Comparison of ENCODE assay signal across 8 cellular contexts in genomic region chr6:11374036-11375010, GRCh38.
DNase-seq lines count a peak whose midpoint lies in the region; ATAC-seq and TF ChIP-seq lines count a peak whose summit lies in the region.

No MANE protein-coding gene starts in this region.

- intact Hi-C loops in tibial artery (cut with DNase I; ENCODE audit: low total_unique reads), result no loop called here

- H3K4me3 Mint-ChIP-seq in CD8-positive, alpha-beta memory T cell, result peak overlapping the region in 2 of 7 donors; percentile 2 to 32
- peak overlapping the region; percentile 59 for H3K4me3 Mint-ChIP-seq in activated naive CD8-positive, alpha-beta T cell treated with anti-CD3 and anti-CD28 coated beads, Interleukin-2, amount 50 U/mL, for 24 hours
- no peak overlapping the region for H3K4me3 Mint-ChIP-seq in type B pancreatic cell

- peaks cover 28 to 56% (median 32%) of the 10 kb centered on the region in 3 donors for H3K36me3 Mint-ChIP-seq in CD8-positive, alpha-beta memory T cell
- peaks cover 53% of the 10 kb centered on the region for H3K36me3 Mint-ChIP-seq in activated naive CD8-positive, alpha-beta T cell treated with anti-CD3 and anti-CD28 coated beads, Interleukin-2, amount 50 U/mL, for 24 hours (ENCODE audit: low read depth)
- H3K36me3 Mint-ChIP-seq in type B pancreatic cell, result no peaks in the 10 kb centered on the region

- H3K9me3 Mint-ChIP-seq in CD8-positive, alpha-beta memory T cell, result peaks cover 0 to 8% (median 0%) of the 10 kb centered on the region in 5 donors
- no peaks in the 10 kb centered on the region for H3K9me3 Mint-ChIP-seq in activated naive CD8-positive, alpha-beta T cell treated with anti-CD3 and anti-CD28 coated beads, Interleukin-2, amount 50 U/mL, for 24 hours
- peaks cover 4% of the 10 kb centered on the region for H3K9me3 Mint-ChIP-seq in type B pancreatic cell

- POLR2A ChIA-PET in CD8-positive, alpha-beta memory T cell (lab: Charles Lee), result no interaction called here

- DNase-seq in CD8-positive, alpha-beta memory T cell, result no peak
- peak; percentile 42 for DNase-seq in activated naive CD8-positive, alpha-beta T cell treated with anti-CD3 and anti-CD28 coated beads, Interleukin-2, amount 50 U/mL, for 24 hours
- DNase-seq in type B pancreatic cell (ENCODE audit: extremely low spot score, unreplicated experiment), result no peak
- DNase-seq in NCI-H82 (lab: John Stamatoyannopoulos, UW), result no peak
- DNase-seq in DMS79 treated with DMSO at 0.1 percent for 48 hours (lab: John Stamatoyannopoulos, UW), result no peak
- no peak for DNase-seq in tibial artery

- H3K4me1 ChIP-seq in CD8-positive, alpha-beta memory T cell (ENCODE audit: insufficient read depth, low read length), result peaks cover 23% of the 10 kb centered on the region
- no peaks in the 10 kb centered on the region for H3K4me1 ChIP-seq in tibial artery

- no peaks in the 10 kb centered on the region for H3K36me3 ChIP-seq in CD8-positive, alpha-beta memory T cell (ENCODE audit: insufficient read depth, low read length)
- H3K36me3 ChIP-seq in tibial artery, result no peaks in the 10 kb centered on the region

- no peak for TF ChIP-seq CTCF in type B pancreatic cell (conservative IDR thresholded peaks at IDR 0.05)
- TF ChIP-seq CTCF in tibial artery (IDR thresholded peaks at IDR 0.05), result no peak

- no peaks in the 10 kb centered on the region for H3K27me3 ChIP-seq in CD8-positive, alpha-beta memory T cell (ENCODE audit: insufficient read depth, low read length, poor library complexity, severe bottlenecking)
- no peaks in the 10 kb centered on the region for H3K27me3 ChIP-seq in tibial artery

- no peak overlapping the region for H3K27ac ChIP-seq in CD8-positive, alpha-beta memory T cell (ENCODE audit: low read depth, low read length)
- H3K27ac ChIP-seq in tibial artery, result no peak overlapping the region

- no peak overlapping the region for H3K4me3 ChIP-seq in CD8-positive, alpha-beta memory T cell (ENCODE audit: low read length)
- H3K4me3 ChIP-seq in tibial artery, result no peak overlapping the region

- CTCF ChIA-PET in CD8-positive, alpha-beta memory T cell (lab: Charles Lee), result no interaction called here

- H3K27me3 Mint-ChIP-seq in CD8-positive, alpha-beta memory T cell, result no peaks in the 10 kb centered on the region
- H3K27me3 Mint-ChIP-seq in activated naive CD8-positive, alpha-beta T cell treated with anti-CD3 and anti-CD28 coated beads, Interleukin-2, amount 50 U/mL, for 24 hours, result no peaks in the 10 kb centered on the region
- H3K27me3 Mint-ChIP-seq in type B pancreatic cell, result no peaks in the 10 kb centered on the region

- H3K4me1 Mint-ChIP-seq in CD8-positive, alpha-beta memory T cell, result peaks cover 56 to 87% (median 76%) of the 10 kb centered on the region in 3 donors
- H3K4me1 Mint-ChIP-seq in activated naive CD8-positive, alpha-beta T cell treated with anti-CD3 and anti-CD28 coated beads, Interleukin-2, amount 50 U/mL, for 24 hours, result peaks cover 74% of the 10 kb centered on the region
- peaks cover 7% of the 10 kb centered on the region for H3K4me1 Mint-ChIP-seq in type B pancreatic cell (ENCODE audit: unreplicated experiment)

- ATAC-seq in GM19397 (IDR thresholded peaks at IDR 0.05; ENCODE audit: unreplicated experiment) (peak; percentile 89), HG03378 (IDR thresholded peaks at IDR 0.05; ENCODE audit: unreplicated experiment) (peak; percentile 96)
- ATAC-seq in activated naive CD8-positive, alpha-beta T cell treated with anti-CD3 and anti-CD28 coated beads, Interleukin-2, amount 50 U/mL, for 24 hours, result peak; percentile 94

- H3K27ac Mint-ChIP-seq in CD8-positive, alpha-beta memory T cell, result peak overlapping the region; percentile 2 to 85 (median 29)
- H3K27ac Mint-ChIP-seq in activated naive CD8-positive, alpha-beta T cell treated with anti-CD3 and anti-CD28 coated beads, Interleukin-2, amount 50 U/mL, for 24 hours, result peak overlapping the region; percentile 87
- H3K27ac Mint-ChIP-seq in type B pancreatic cell, result no peak overlapping the region

- no peaks in the 10 kb centered on the region for H3K9me3 ChIP-seq in CD8-positive, alpha-beta memory T cell (ENCODE audit: low read length)
- no peaks in the 10 kb centered on the region for H3K9me3 ChIP-seq in tibial artery
